ENCODE assay signal across 17 cellular contexts in genomic region chr1:180627411-180627810, GRCh38.
"Had no signal": no experiment of that assay in that cellular context is flagged by ENCODE, and none has a peak within 500 bp of the region (broad histone marks: within the 10 kb centered on the region; RNA-seq: fewer than 3 reads in every experiment).

No MANE protein-coding gene starts in this region.

- H3K4me3 ChIP-seq: body of pancreas, heart right ventricle had no signal

- H3K4me3 Mint-ChIP-seq: activated CD4-positive, alpha-beta T cell treated with anti-CD3 and anti-CD28 coated beads for 36 hours; activated naive CD8-positive, alpha-beta T cell; activated T-helper 1 cell treated with anti-CD3 and anti-CD28 coated beads, Interleukin-12 subunit alpha, Interleukin-12 subunit beta, Interleukin-2, Interleukin-4 antibody, amounts not matched to agents 30 ng/mL and 10 ng/mL and 1 ng/mL, durations not matched to agents 14 hours and 24 hours and 36 hours; endodermal cell; nephron progenitor cell had no signal

- H3K9me3 Mint-ChIP-seq: activated T-helper 1 cell treated with anti-CD3 and anti-CD28 coated beads, Interleukin-12 subunit alpha, Interleukin-12 subunit beta, Interleukin-2, Interleukin-4 antibody, amounts not matched to agents 30 ng/mL and 10 ng/mL and 1 ng/mL, durations not matched to agents 14 hours and 24 hours and 36 hours; endodermal cell; nephron progenitor cell had no signal

- H3K27ac ChIP-seq: body of pancreas, epithelial cell of prostate, heart right ventricle had no signal

- H3K27me3 ChIP-seq: body of pancreas, heart right ventricle had no signal

- H3K36me3 ChIP-seq: heart right ventricle had no signal

- H3K9me3 ChIP-seq: body of pancreas, heart right ventricle had no signal

- DNase-seq: activated CD4-positive, alpha-beta T cell treated with anti-CD3 and anti-CD28 coated beads for 36 hours; activated CD4-positive, alpha-beta T cell treated with anti-CD3 and anti-CD28 coated beads, Interleukin-2, amount 50 U/mL, for 48 hours; amniotic stem cell; body of pancreas; central memory CD4-positive, alpha-beta T cell; endodermal cell; heart right ventricle; left ventricle myocardium superior; nephron progenitor cell; nucleus accumbens; stimulated activated CD4-positive, alpha-beta T cell treated with anti-CD3 and anti-CD28 coated beads, Interleukin-12 subunit alpha, Interleukin-12 subunit beta, amount 100 ng/mL, for 4 hours; stimulated activated CD4-positive, alpha-beta T cell treated with anti-CD3 and anti-CD28 coated beads, Interleukin-1b, Interleukin-23, amount 100 ng/mL, for 48 hours; stimulated activated CD8-positive, alpha-beta memory T cell treated with anti-CD3 and anti-CD28 coated beads, Interleukin-4, amount 100 ng/mL, for 48 hours; stimulated activated naive CD4-positive, alpha-beta T cell had no signal

- H3K27ac Mint-ChIP-seq: activated CD4-positive, alpha-beta T cell treated with anti-CD3 and anti-CD28 coated beads for 36 hours; activated naive CD8-positive, alpha-beta T cell; activated T-helper 1 cell treated with anti-CD3 and anti-CD28 coated beads, Interleukin-12 subunit alpha, Interleukin-12 subunit beta, Interleukin-2, Interleukin-4 antibody, amounts not matched to agents 30 ng/mL and 10 ng/mL and 1 ng/mL, durations not matched to agents 14 hours and 24 hours and 36 hours; endodermal cell; nephron progenitor cell had no signal

- ATAC-seq: activated CD4-positive, alpha-beta T cell treated with anti-CD3 and anti-CD28 coated beads for 36 hours; body of pancreas; heart right ventricle; left ventricle myocardium superior had no signal

- H3K36me3 Mint-ChIP-seq: activated naive CD8-positive, alpha-beta T cell had no signal
